1 cellular context compared by ENCODE assay signal in genomic region chr18:63253018-63253417, GRCh38.
TF ChIP-seq lines count a peak whose summit lies in the region.

No MANE protein-coding gene starts in this region.

TF ChIP-seq in SK-N-SH, 30 proteins besides CTCF, POLR2A, EP300 and RAD21 (continued from another document):
- TF ChIP-seq PBX3 (IDR thresholded peaks at IDR 0.05): no peak
TF ChIP-seq in SK-N-SH: peak in this region for 0.
